ENCODE assay signal across 17 cellular contexts in genomic region chr5:142561486-142562097, GRCh38.
"Had no signal": no experiment of that assay in that cellular context is flagged by ENCODE, and none has a peak within 500 bp of the region (broad histone marks: within the 10 kb centered on the region; RNA-seq: fewer than 3 reads in every experiment).

No MANE protein-coding gene starts in this region.

- H3K4me1 ChIP-seq: breast epithelium had no signal

- H3K9me3 ChIP-seq: breast epithelium had no signal

- H3K36me3 ChIP-seq: breast epithelium, WERI-Rb-1 had no signal

- H3K27ac ChIP-seq: breast epithelium, WERI-Rb-1 had no signal

- H3K4me3 ChIP-seq: breast epithelium had no signal

- H3K4me1 Mint-ChIP-seq: activated CD8-positive, alpha-beta memory T cell treated with anti-CD3 and anti-CD28 coated beads, Interleukin-2, amount 10 ng/mL, durations not matched to agents 7 days and 5 days had no signal

- H3K27ac Mint-ChIP-seq: activated CD8-positive, alpha-beta memory T cell treated with anti-CD3 and anti-CD28 coated beads, Interleukin-2, amount 10 ng/mL, durations not matched to agents 7 days and 5 days; activated naive CD4-positive, alpha-beta T cell treated with anti-CD3 and anti-CD28 coated beads, Interleukin-2, amount 50 U/mL, for 72 hours; T-helper 17 cell; type B pancreatic cell had no signal

- H3K36me3 Mint-ChIP-seq: activated CD8-positive, alpha-beta memory T cell treated with anti-CD3 and anti-CD28 coated beads, Interleukin-2, amount 10 ng/mL, durations not matched to agents 7 days and 5 days; activated naive CD4-positive, alpha-beta T cell treated with anti-CD3 and anti-CD28 coated beads, Interleukin-2, amount 50 U/mL, for 72 hours; type B pancreatic cell had no signal

- H3K4me3 Mint-ChIP-seq: activated CD8-positive, alpha-beta memory T cell treated with anti-CD3 and anti-CD28 coated beads, Interleukin-2, amount 10 ng/mL, durations not matched to agents 7 days and 5 days; activated T-cell treated with anti-CD3 and anti-CD28 coated beads, Interleukin-2, amount 50 U/mL, for 4 hours; nephron; T-helper 17 cell; type B pancreatic cell had no signal

- H3K27me3 ChIP-seq: breast epithelium had no signal

- H3K27me3 Mint-ChIP-seq: type B pancreatic cell had no signal

- ATAC-seq: activated CD8-positive, alpha-beta memory T cell treated with anti-CD3 and anti-CD28 coated beads, Interleukin-2, amount 10 ng/mL, durations not matched to agents 7 days and 5 days; activated naive CD4-positive, alpha-beta T cell treated with anti-CD3 and anti-CD28 coated beads, Interleukin-2, amount 50 U/mL, for 72 hours; activated T-cell treated with anti-CD3 and anti-CD28 coated beads, Interleukin-2, amount 50 U/mL, for 4 hours; T-helper 17 cell had no signal

- DNase-seq: activated CD4-positive, alpha-beta T cell treated with anti-CD3 and anti-CD28 coated beads, Interleukin-2, amount 50 U/mL, for 48 hours; activated CD8-positive, alpha-beta memory T cell treated with anti-CD3 and anti-CD28 coated beads, Interleukin-2, amount 10 ng/mL, durations not matched to agents 7 days and 5 days; activated gamma-delta T cell; activated T-cell treated with anti-CD3 and anti-CD28 coated beads, Interleukin-2, amount 50 U/mL, for 4 hours; dermis blood vessel endothelial cell; kidney glomerular epithelial cell; mesendoderm; occipital lobe; SIG-M5; stimulated activated CD4-positive, alpha-beta T cell treated with anti-CD3 and anti-CD28 coated beads, Interleukin-2, amount 100 ng/mL, for 48 hours; stimulated activated naive CD4-positive, alpha-beta T cell; T-helper 17 cell; WERI-Rb-1 had no signal

- H3K9me3 Mint-ChIP-seq: activated naive CD4-positive, alpha-beta T cell treated with anti-CD3 and anti-CD28 coated beads, Interleukin-2, amount 50 U/mL, for 72 hours; activated T-cell treated with anti-CD3 and anti-CD28 coated beads, Interleukin-2, amount 50 U/mL, for 4 hours; nephron had no signal
